Comparison of ENCODE assay signal across 26 cellular contexts in the genomic region with DNA sequence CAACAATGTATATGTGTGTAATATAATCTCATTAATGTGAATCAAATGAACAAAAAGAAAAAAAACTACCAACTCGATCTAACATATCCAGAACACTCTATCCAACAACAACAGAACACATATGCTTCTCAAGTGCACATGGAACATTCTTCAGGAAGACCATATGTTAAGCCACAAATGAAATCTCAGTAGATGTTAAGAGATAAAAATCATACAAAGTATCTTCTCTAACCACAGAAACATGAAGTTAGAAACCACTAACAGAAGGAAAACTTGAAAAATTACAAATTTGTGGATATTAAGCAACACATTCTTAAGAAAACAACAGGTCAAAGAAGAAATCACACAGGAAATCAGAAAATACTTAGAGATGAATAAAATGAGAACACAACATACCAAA. TPM values are rescaled to one million over a fixed set of nuclear protein-coding genes. Genes with fewer than 3 reads are reported as not detected.
"Had no signal": no experiment of that assay in that cellular context is flagged by ENCODE, and none has a peak within 500 bp of the region (broad histone marks: within the 10 kb centered on the region; RNA-seq: fewer than 3 reads in every experiment).

No MANE protein-coding gene starts in this region.

- H3K79me2 ChIP-seq: parathyroid adenoma had no signal

- H3K4me1 ChIP-seq: ascending aorta, parathyroid adenoma, stomach, tibial nerve had no signal

- H3K27me3 ChIP-seq: ascending aorta, right lobe of liver, stomach, tibial nerve had no signal

- DNase-seq: activated CD4-positive, alpha-beta T cell treated with anti-CD3 and anti-CD28 coated beads for 4 hours; activated CD4-positive, alpha-beta T cell treated with anti-CD3 and anti-CD28 coated beads, Interleukin-2, amount 50 U/mL, for 48 hours; activated CD4-positive, CD25-positive, alpha-beta regulatory T cell; activated CD8-positive, alpha-beta memory T cell treated with anti-CD3 and anti-CD28 coated beads, Interleukin-2, amount 50 U/mL, for 48 hours; activated effector memory CD4-positive, alpha-beta T cell treated with anti-CD3 and anti-CD28 coated beads, Interleukin-2, amount 50 U/mL, for 16 hours; activated naive CD4-positive, alpha-beta T cell treated with anti-CD3 and anti-CD28 coated beads, Interleukin-2, amount 50 U/mL, for 16 hours; activated T-cell treated with anti-CD3 and anti-CD28 coated beads, Interleukin-2, amount 50 U/mL, for 48 hours; central memory CD4-positive, alpha-beta T cell; dorsolateral prefrontal cortex; effector memory CD8-positive, alpha-beta T cell; glutamatergic neuron; hypothalamus; midbrain; right lobe of liver; small intestine; stimulated activated CD4-positive, alpha-beta T cell treated with anti-CD3 and anti-CD28 coated beads, Interleukin-15, amount 100 ng/mL, for 24 hours; stomach had no signal

- H3K9me3 ChIP-seq: ascending aorta, neutrophil, right lobe of liver, suprapubic skin had no signal

- H3K4me3 ChIP-seq: ascending aorta, dorsolateral prefrontal cortex, right lobe of liver, stomach, suprapubic skin, tibial nerve had no signal

- H3K9ac ChIP-seq: parathyroid adenoma had no signal

- H2AFZ ChIP-seq: parathyroid adenoma had no signal

- H3K36me3 ChIP-seq: ascending aorta, neutrophil, right lobe of liver, stomach, suprapubic skin, tibial nerve had no signal

- H3K27ac ChIP-seq: ascending aorta, dorsolateral prefrontal cortex, neutrophil, parathyroid adenoma, right lobe of liver, stomach, suprapubic skin, tibial nerve had no signal

- ATAC-seq: effector memory CD8-positive, alpha-beta T cell; esophagus mucosa; natural killer cell treated with Interleukin-12 subunit alpha and Interleukin-12 subunit beta and Interleukin-15 and Interleukin-18, amount 100 ng/mL, for 72 hours; right lobe of liver; stimulated activated memory B cell treated with anti-CD40 and anti-IgM and Interleukin-4, amounts not matched to agents 10 μg/mL and 1 μg/mL and 100 μg/mL, for 72 hours had no signal

RNA-seq across cellular contexts. Expression of gene TMEM45B, which starts 25.5 kb away (rescaled TPM):
- total RNA-seq: ascending aorta; endothelial cell of umbilical vein; natural killer cell treated with Interleukin-12 subunit alpha and Interleukin-12 subunit beta and Interleukin-15 and Interleukin-18, amount 100 ng/mL, for 72 hours; tibial nerve had no signal
